In the genomic region with DNA sequence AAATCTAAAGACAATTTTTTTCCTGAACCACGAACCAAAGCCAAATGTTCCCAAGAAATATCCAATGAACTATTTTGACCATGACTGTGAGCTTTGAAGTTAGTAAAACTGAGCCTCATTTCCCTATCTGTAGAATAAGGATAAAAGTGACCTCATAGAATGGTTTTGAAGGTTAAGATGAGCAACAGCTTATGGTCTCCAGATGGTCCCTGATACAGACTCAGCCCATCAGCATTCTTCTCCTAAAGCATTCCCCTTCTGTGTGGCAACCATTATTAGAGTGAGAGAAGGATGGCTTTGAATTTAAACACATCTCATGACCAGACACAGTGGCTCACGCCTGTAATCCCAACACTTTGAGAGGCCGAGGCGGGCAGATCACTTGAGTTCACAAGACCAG, we compare ENCODE assay signal across 1 cellular context.
TF ChIP-seq lines count a peak whose summit lies in the region.

No MANE protein-coding gene starts in this region.

TF ChIP-seq in WTC11, 78 proteins besides CTCF, POLR2A, EP300 and RAD21 (continued from another document):
- TF ChIP-seq, protein P1, sequence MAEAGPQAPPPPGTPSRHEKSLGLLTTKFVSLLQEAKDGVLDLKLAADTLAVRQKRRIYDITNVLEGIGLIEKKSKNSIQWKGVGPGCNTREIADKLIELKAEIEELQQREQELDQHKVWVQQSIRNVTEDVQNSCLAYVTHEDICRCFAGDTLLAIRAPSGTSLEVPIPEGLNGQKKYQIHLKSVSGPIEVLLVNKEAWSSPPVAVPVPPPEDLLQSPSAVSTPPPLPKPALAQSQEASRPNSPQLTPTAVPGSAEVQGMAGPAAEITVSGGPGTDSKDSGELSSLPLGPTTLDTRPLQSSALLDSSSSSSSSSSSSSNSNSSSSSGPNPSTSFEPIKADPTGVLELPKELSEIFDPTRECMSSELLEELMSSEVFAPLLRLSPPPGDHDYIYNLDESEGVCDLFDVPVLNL (CRISPR knock-in tag; IDR thresholded peaks at IDR 0.05; ENCODE audit: borderline replicate concordance, low read depth) = no peak
- no peak for TF ChIP-seq ATF1 (CRISPR knock-in tag; IDR thresholded peaks at IDR 0.05)
TF ChIP-seq in WTC11: peak in this region for 0.
